ENCODE assay signal across 21 cellular contexts in the genomic region with DNA sequence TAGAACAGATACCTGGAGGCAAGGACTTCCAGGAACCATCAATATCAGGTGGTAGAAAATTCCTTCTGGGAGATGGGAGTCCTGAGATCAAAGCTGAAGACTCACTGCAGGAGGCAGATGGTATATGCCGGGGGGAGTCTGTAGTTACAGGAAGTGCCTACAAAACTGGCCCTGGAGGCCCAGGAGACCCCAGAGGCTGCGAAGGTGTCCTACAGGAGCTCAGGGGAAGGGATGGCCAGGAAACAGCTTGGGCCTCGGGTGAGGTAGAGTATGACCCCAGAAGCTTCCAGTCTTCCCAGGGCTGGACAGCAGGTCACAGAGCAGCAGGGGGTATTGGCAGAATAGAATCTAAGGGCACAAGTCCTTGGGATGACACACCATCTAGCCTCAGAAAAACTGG. TPM values are rescaled to one million over a fixed set of nuclear protein-coding genes. Genes with fewer than 3 reads are reported as not detected.
"Had no signal": no experiment of that assay in that cellular context is flagged by ENCODE, and none has a peak within 500 bp of the region (broad histone marks: within the 10 kb centered on the region; RNA-seq: fewer than 3 reads in every experiment).

No MANE protein-coding gene starts in this region.

- H3K36me3 ChIP-seq: SJSA1 had no signal

- H3K4me3 ChIP-seq: SJSA1, SK-N-MC had no signal

- DNase-seq: KBM-7, MV-4-11, NCI-H1048, NCI-H1105, NCI-H1417, NCI-H1436 treated with DMSO at 0.1 percent for 48 hours, NCI-H1694, NCI-H187 treated with DMSO at 0.1 percent for 48 hours, NCI-H2029 treated with DMSO at 0.1 percent for 48 hours, NCI-H2171, NCI-H226, NCI-H446, NCI-H510A, NCI-H524 treated with DMSO at 0.1 percent for 48 hours, NCI-H69, NCI-H774, Right ventricle myocardium superior, RPMI8226, SIG-M5 had no signal

- H3K4me1 ChIP-seq: SJSA1 had no signal

- H3K27me3 ChIP-seq: SJSA1 had no signal

- H3K9me3 ChIP-seq: SJSA1 had no signal

- H3K27ac ChIP-seq: SJSA1, SK-N-MC had no signal

RNA-seq across cellular contexts. Expression of gene IGFN1, which starts 16.4 kb away (rescaled TPM):
- total RNA-seq: Right ventricle myocardium superior had no signal
